12 cellular contexts compared by ENCODE assay signal in the genomic region with DNA sequence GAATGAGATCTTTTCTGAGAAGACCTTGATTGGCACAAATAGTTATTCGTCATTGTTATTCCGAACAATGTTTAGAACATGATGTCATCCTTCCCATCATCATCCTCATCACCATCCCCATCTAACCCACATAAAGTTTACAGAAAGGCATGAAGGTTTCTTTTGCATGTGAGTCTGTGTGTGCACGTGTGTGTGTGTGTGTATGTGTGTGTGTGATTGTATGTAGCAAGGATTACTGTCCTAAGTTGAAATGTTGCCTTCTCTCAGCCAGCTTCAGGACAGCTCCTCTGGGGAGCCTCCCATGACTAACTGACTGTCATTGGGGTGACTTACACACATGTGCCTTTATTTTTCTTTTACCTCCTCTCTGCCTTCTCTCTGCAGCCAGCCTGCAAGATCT.
DNase-seq lines count a peak whose midpoint lies in the region; ATAC-seq and TF ChIP-seq lines count a peak whose summit lies in the region.
"Had no signal": no experiment of that assay in that cellular context is flagged by ENCODE, and none has a peak within 500 bp of the region (broad histone marks: within the 10 kb centered on the region; RNA-seq: fewer than 3 reads in every experiment).

No MANE protein-coding gene starts in this region.

- H3K27ac Mint-ChIP-seq in activated naive CD8-positive, alpha-beta T cell, result no peak overlapping the region
- no peak overlapping the region for H3K27ac Mint-ChIP-seq in activated naive CD8-positive, alpha-beta T cell treated with anti-CD3 and anti-CD28 coated beads for 36 hours
- peak overlapping the region; percentile 81 for H3K27ac Mint-ChIP-seq in T-helper 2 cell treated with Interferon-gamma antibody and Interleukin-4, amounts not matched to agents 5 μg/mL and 100 μg/mL, for 36 hours
- peak overlapping the region; percentile 56 for H3K27ac Mint-ChIP-seq in stimulated activated naive B cell treated with anti-CD40 and anti-IgM and Interleukin-4, amounts not matched to agents 10 μg/mL and 1 μg/mL and 100 μg/mL, for 72 hours

- H3K27me3 ChIP-seq in spleen (replicated peaks in 1 of 7), result no peaks in the 10 kb centered on the region

- no peaks in the 10 kb centered on the region for H3K36me3 ChIP-seq in spleen
- H3K36me3 ChIP-seq: neutrophil had no signal

- H3K9me3 ChIP-seq in spleen, result no peaks in the 10 kb centered on the region
- H3K9me3 ChIP-seq: neutrophil had no signal

- ATAC-seq in stimulated activated naive B cell treated with anti-CD40 and anti-IgM and Interleukin-4, amounts not matched to agents 10 μg/mL and 1 μg/mL and 100 μg/mL, for 72 hours (replicated peaks), result no peak
- ATAC-seq: esophagus mucosa, Right ventricle myocardium inferior had no signal

- intact Hi-C loops in spleen (cut with DNase I; ENCODE audit: low total_unique reads), result no loop called here

- 70 to 88% (median 74%) methylated on average over 3 of the region's 3 CpGs for WGBS in spleen, 5 donors

- H3K4me1 Mint-ChIP-seq in activated naive CD8-positive, alpha-beta T cell (ENCODE audit: low read depth), result peaks cover 68% of the 10 kb centered on the region
- peaks cover 44% of the 10 kb centered on the region for H3K4me1 Mint-ChIP-seq in activated naive CD8-positive, alpha-beta T cell treated with anti-CD3 and anti-CD28 coated beads for 36 hours
- peaks cover 57% of the 10 kb centered on the region for H3K4me1 Mint-ChIP-seq in T-helper 2 cell treated with Interferon-gamma antibody and Interleukin-4, amounts not matched to agents 5 μg/mL and 100 μg/mL, for 36 hours (ENCODE audit: low read depth)
- H3K4me1 Mint-ChIP-seq in stimulated activated naive B cell treated with anti-CD40 and anti-IgM and Interleukin-4, amounts not matched to agents 10 μg/mL and 1 μg/mL and 100 μg/mL, for 72 hours, result peaks cover 33 to 57% of the 10 kb centered on the region in 2 donors

- H3K4me3 Mint-ChIP-seq in activated naive CD8-positive, alpha-beta T cell, result peak overlapping the region; percentile 43
- H3K4me3 Mint-ChIP-seq in activated naive CD8-positive, alpha-beta T cell treated with anti-CD3 and anti-CD28 coated beads for 36 hours, result no peak overlapping the region
- peak overlapping the region; percentile 70 for H3K4me3 Mint-ChIP-seq in T-helper 2 cell treated with Interferon-gamma antibody and Interleukin-4, amounts not matched to agents 5 μg/mL and 100 μg/mL, for 36 hours
- no peak overlapping the region for H3K4me3 Mint-ChIP-seq in stimulated activated naive B cell treated with anti-CD40 and anti-IgM and Interleukin-4, amounts not matched to agents 10 μg/mL and 1 μg/mL and 100 μg/mL, for 72 hours

- no peak for TF ChIP-seq POLR2A in spleen (IDR thresholded peaks at IDR 0.05)

- peaks cover 20% of the 10 kb centered on the region for H3K27me3 Mint-ChIP-seq in activated naive CD8-positive, alpha-beta T cell
- H3K27me3 Mint-ChIP-seq in activated naive CD8-positive, alpha-beta T cell treated with anti-CD3 and anti-CD28 coated beads for 36 hours, result peaks cover 34% of the 10 kb centered on the region
- peaks cover 17% of the 10 kb centered on the region for H3K27me3 Mint-ChIP-seq in T-helper 2 cell treated with Interferon-gamma antibody and Interleukin-4, amounts not matched to agents 5 μg/mL and 100 μg/mL, for 36 hours (ENCODE audit: low read depth)
- peaks cover 0 to 15% of the 10 kb centered on the region in 2 donors for H3K27me3 Mint-ChIP-seq in stimulated activated naive B cell treated with anti-CD40 and anti-IgM and Interleukin-4, amounts not matched to agents 10 μg/mL and 1 μg/mL and 100 μg/mL, for 72 hours

- DNase-seq in activated naive CD8-positive, alpha-beta T cell treated with anti-CD3 and anti-CD28 coated beads for 36 hours, result no peak
- no peak for DNase-seq in T-helper 2 cell treated with Interferon-gamma antibody and Interleukin-4, amounts not matched to agents 5 μg/mL and 100 μg/mL, for 36 hours (ENCODE audit: low spot score)
- DNase-seq in epithelial cell of esophagus (ENCODE audit: low read depth) (peak; percentile 12), islet precursor cell (no peak), spleen (no peak), HUDEP-2 (lab: John Stamatoyannopoulos, UW; ENCODE audit: unreplicated experiment in 76 of 76) (no peak)
- no peak for DNase-seq in stimulated activated naive B cell treated with anti-CD40 and anti-IgM and Interleukin-4, amounts not matched to agents 10 μg/mL and 1 μg/mL and 100 μg/mL, for 72 hours
- DNase-seq: activated CD4-positive, CD25-positive, alpha-beta regulatory T cell had no signal

- peak overlapping the region in 3 of 8 donors; percentile 20 to 58 (median 44) for H3K27ac ChIP-seq in spleen
- H3K27ac ChIP-seq: neutrophil had no signal

- H3K4me1 ChIP-seq in spleen, result peaks cover 13 to 65% (median 43%) of the 10 kb centered on the region in 6 donors

- no peaks in the 10 kb centered on the region for H3K9me3 Mint-ChIP-seq in activated naive CD8-positive, alpha-beta T cell (ENCODE audit: low read depth)
- no peaks in the 10 kb centered on the region for H3K9me3 Mint-ChIP-seq in activated naive CD8-positive, alpha-beta T cell treated with anti-CD3 and anti-CD28 coated beads for 36 hours
- peaks cover 11% of the 10 kb centered on the region for H3K9me3 Mint-ChIP-seq in T-helper 2 cell treated with Interferon-gamma antibody and Interleukin-4, amounts not matched to agents 5 μg/mL and 100 μg/mL, for 36 hours
- no peaks in the 10 kb centered on the region for H3K9me3 Mint-ChIP-seq in stimulated activated naive B cell treated with anti-CD40 and anti-IgM and Interleukin-4, amounts not matched to agents 10 μg/mL and 1 μg/mL and 100 μg/mL, for 72 hours

- H3K4me3 ChIP-seq in epithelial cell of esophagus (ENCODE audit: low read length), result no peak overlapping the region
- H3K4me3 ChIP-seq in spleen, result no peak overlapping the region

- H3K36me3 Mint-ChIP-seq in activated naive CD8-positive, alpha-beta T cell, result peaks cover 3% of the 10 kb centered on the region
- H3K36me3 Mint-ChIP-seq in activated naive CD8-positive, alpha-beta T cell treated with anti-CD3 and anti-CD28 coated beads for 36 hours, result no peaks in the 10 kb centered on the region
- H3K36me3 Mint-ChIP-seq in T-helper 2 cell treated with Interferon-gamma antibody and Interleukin-4, amounts not matched to agents 5 μg/mL and 100 μg/mL, for 36 hours (ENCODE audit: low read depth), result peaks cover 41% of the 10 kb centered on the region
- H3K36me3 Mint-ChIP-seq in stimulated activated naive B cell treated with anti-CD40 and anti-IgM and Interleukin-4, amounts not matched to agents 10 μg/mL and 1 μg/mL and 100 μg/mL, for 72 hours, result no peaks in the 10 kb centered on the region

- TF ChIP-seq CTCF in epithelial cell of esophagus (IDR thresholded peaks at IDR 0.05; ENCODE audit: insufficient read depth, low read depth, low read length, missing control alignments) (no peak), spleen (IDR thresholded peaks at IDR 0.05 in 8 of 11, conservative IDR thresholded peaks at IDR 0.05 in 3 of 11) (no peak)

Comparison
In these comparisons a context has a peak if more than half of its experiments do, and no peak if none do; other contexts are left out.
1. H3K4me3 Mint-ChIP-seq: peak in activated naive CD8-positive, alpha-beta T cell (single experiment) and T-helper 2 cell treated with Interferon-gamma antibody and Interleukin-4, amounts not matched to agents 5 μg/mL and 100 μg/mL, for 36 hours (single experiment); none in activated naive CD8-positive, alpha-beta T cell treated with anti-CD3 and anti-CD28 coated beads for 36 hours (single experiment) and stimulated activated naive B cell treated with anti-CD40 and anti-IgM and Interleukin-4, amounts not matched to agents 10 μg/mL and 1 μg/mL and 100 μg/mL, for 72 hours (0 of 2).
2. H3K27ac Mint-ChIP-seq: peak in T-helper 2 cell treated with Interferon-gamma antibody and Interleukin-4, amounts not matched to agents 5 μg/mL and 100 μg/mL, for 36 hours (single experiment) and stimulated activated naive B cell treated with anti-CD40 and anti-IgM and Interleukin-4, amounts not matched to agents 10 μg/mL and 1 μg/mL and 100 μg/mL, for 72 hours (single experiment); none in activated naive CD8-positive, alpha-beta T cell (single experiment) and activated naive CD8-positive, alpha-beta T cell treated with anti-CD3 and anti-CD28 coated beads for 36 hours (single experiment).